In the genomic region with DNA sequence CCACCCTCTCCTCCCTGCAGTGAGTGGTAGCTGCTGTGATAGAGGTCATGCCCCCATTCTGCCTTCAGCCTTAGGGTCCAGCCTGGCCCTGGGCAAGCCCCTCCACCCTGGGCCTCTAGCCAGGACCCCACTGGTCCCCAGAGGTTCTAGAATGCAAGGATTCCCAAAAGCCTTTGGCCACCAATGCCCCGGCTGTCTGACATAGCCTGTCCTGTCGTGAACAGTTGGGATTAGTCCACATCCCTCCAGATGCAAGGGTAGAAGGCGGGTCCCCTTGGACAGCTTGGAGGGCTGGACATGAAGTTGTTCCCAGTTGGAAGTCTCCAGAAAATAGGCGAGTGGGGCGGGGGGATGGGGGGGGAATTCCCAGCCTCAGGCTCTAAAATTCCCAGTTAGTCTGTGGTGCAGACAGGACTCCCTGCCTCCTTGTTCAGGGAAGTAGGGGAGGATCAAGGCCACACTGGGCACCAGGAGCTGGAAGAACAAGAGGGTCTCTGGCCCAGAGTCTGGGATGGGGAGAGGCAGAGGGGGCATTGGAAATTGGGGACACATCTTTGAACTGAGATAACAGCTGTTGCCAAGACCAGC, we compare ENCODE assay signal across 13 cellular contexts. TPM values are rescaled to one million over a fixed set of nuclear protein-coding genes. Genes with fewer than 3 reads are reported as not detected.
DNase-seq lines count a peak whose midpoint lies in the region; ATAC-seq and TF ChIP-seq lines count a peak whose summit lies in the region.
"Had no signal": no experiment of that assay in that cellular context is flagged by ENCODE, and none has a peak within 500 bp of the region (broad histone marks: within the 10 kb centered on the region; RNA-seq: fewer than 3 reads in every experiment).

No MANE protein-coding gene starts in this region.

- no peaks in the 10 kb centered on the region for H3K9me3 Mint-ChIP-seq in activated naive CD4-positive, alpha-beta T cell treated with anti-CD3 and anti-CD28 coated beads, Interleukin-2, amount 50 U/mL, for 24 hours
- H3K9me3 Mint-ChIP-seq in endothelial cell (ENCODE audit: unreplicated experiment) = no peaks in the 10 kb centered on the region
- no peaks in the 10 kb centered on the region for H3K9me3 Mint-ChIP-seq in stimulated activated memory B cell treated with anti-CD40 and anti-IgM and Interleukin-4, amounts not matched to agents 10 μg/mL and 1 μg/mL and 100 μg/mL, for 72 hours

- H3K4me1 Mint-ChIP-seq in activated naive CD4-positive, alpha-beta T cell treated with anti-CD3 and anti-CD28 coated beads, Interleukin-2, amount 50 U/mL, for 24 hours = peaks cover 30% of the 10 kb centered on the region
- H3K4me1 Mint-ChIP-seq in T-helper 17 cell = peaks cover 25% of the 10 kb centered on the region
- peaks cover 29% of the 10 kb centered on the region for H3K4me1 Mint-ChIP-seq in endothelial cell (ENCODE audit: unreplicated experiment)
- peaks cover 49% of the 10 kb centered on the region for H3K4me1 Mint-ChIP-seq in stimulated activated memory B cell treated with anti-CD40 and anti-IgM and Interleukin-4, amounts not matched to agents 10 μg/mL and 1 μg/mL and 100 μg/mL, for 72 hours

- TF ChIP-seq CTCF in endothelial cell (IDR thresholded peaks at IDR 0.05; ENCODE audit: unreplicated experiment) = no peak

- H3K9me3 ChIP-seq in T-helper 17 cell (ENCODE audit: control insufficient read depth, low read length, poor library complexity, severe bottlenecking) = no peaks in the 10 kb centered on the region
- H3K9me3 ChIP-seq: SJCRH30, suprapubic skin had no signal

- ATAC-seq in T-helper 17 cell = no peak
- no peak for ATAC-seq in stimulated activated memory B cell treated with anti-CD40 and anti-IgM and Interleukin-4, amounts not matched to agents 10 μg/mL and 1 μg/mL and 100 μg/mL, for 72 hours
- ATAC-seq: foreskin keratinocyte had no signal

- H3K27me3 Mint-ChIP-seq in activated naive CD4-positive, alpha-beta T cell treated with anti-CD3 and anti-CD28 coated beads, Interleukin-2, amount 50 U/mL, for 24 hours = no peaks in the 10 kb centered on the region
- H3K27me3 Mint-ChIP-seq in T-helper 17 cell (no peaks in the 10 kb centered on the region), endothelial cell (ENCODE audit: unreplicated experiment) (peaks cover 17% of the 10 kb centered on the region)
- no peaks in the 10 kb centered on the region for H3K27me3 Mint-ChIP-seq in stimulated activated memory B cell treated with anti-CD40 and anti-IgM and Interleukin-4, amounts not matched to agents 10 μg/mL and 1 μg/mL and 100 μg/mL, for 72 hours

- peak overlapping the region; percentile 76 for H3K4me3 Mint-ChIP-seq in activated naive CD4-positive, alpha-beta T cell treated with anti-CD3 and anti-CD28 coated beads, Interleukin-2, amount 50 U/mL, for 24 hours
- H3K4me3 Mint-ChIP-seq in T-helper 17 cell = peak overlapping the region; percentile 87
- H3K4me3 Mint-ChIP-seq in endothelial cell (ENCODE audit: unreplicated experiment) = peak overlapping the region; percentile 82
- H3K4me3 Mint-ChIP-seq in stimulated activated memory B cell treated with anti-CD40 and anti-IgM and Interleukin-4, amounts not matched to agents 10 μg/mL and 1 μg/mL and 100 μg/mL, for 72 hours = peak overlapping the region; percentile 62

- DNase-seq in activated naive CD4-positive, alpha-beta T cell treated with anti-CD3 and anti-CD28 coated beads, Interleukin-2, amount 50 U/mL, for 16 hours = no peak
- DNase-seq in T-helper 17 cell = no peak
- DNase-seq in endothelial cell (ENCODE audit: low spot score) = no peak
- DNase-seq in COLO668 (lab: John Stamatoyannopoulos, UW; ENCODE audit: unreplicated experiment) = no peak
- no peak for DNase-seq in anterior cingulate cortex (lab: John Stamatoyannopoulos, UW)
- no peak for DNase-seq in H4 (ENCODE audit: low spot score)
- DNase-seq: DMS79, foreskin keratinocyte, NCI-H1105 treated with DMSO at 0.1 percent for 48 hours had no signal

- no peak overlapping the region for H3K27ac Mint-ChIP-seq in activated naive CD4-positive, alpha-beta T cell treated with anti-CD3 and anti-CD28 coated beads, Interleukin-2, amount 50 U/mL, for 24 hours
- H3K27ac Mint-ChIP-seq in T-helper 17 cell (no peak overlapping the region), endothelial cell (ENCODE audit: unreplicated experiment) (no peak overlapping the region)
- H3K27ac Mint-ChIP-seq in stimulated activated memory B cell treated with anti-CD40 and anti-IgM and Interleukin-4, amounts not matched to agents 10 μg/mL and 1 μg/mL and 100 μg/mL, for 72 hours = peak overlapping the region; percentile 57

- H3K36me3 Mint-ChIP-seq in activated naive CD4-positive, alpha-beta T cell treated with anti-CD3 and anti-CD28 coated beads, Interleukin-2, amount 50 U/mL, for 24 hours = no peaks in the 10 kb centered on the region
- no peaks in the 10 kb centered on the region for H3K36me3 Mint-ChIP-seq in T-helper 17 cell (ENCODE audit: low read depth)
- H3K36me3 Mint-ChIP-seq in endothelial cell (ENCODE audit: low read depth, unreplicated experiment) = no peaks in the 10 kb centered on the region
- no peaks in the 10 kb centered on the region for H3K36me3 Mint-ChIP-seq in stimulated activated memory B cell treated with anti-CD40 and anti-IgM and Interleukin-4, amounts not matched to agents 10 μg/mL and 1 μg/mL and 100 μg/mL, for 72 hours

RNA-seq across cellular contexts. Expression of a gene that starts 5.2 kb away (rescaled TPM):
- total RNA-seq in T-helper 17 cell (10 to 100 TPM; 20.4 to 22.0 TPM), endothelial cell (ENCODE audit: unreplicated experiment) (18.5 TPM)
- total RNA-seq in H4 (2014; rRNA removed; shearing (Covaris generic)) = 1.0 TPM in 1 of 2 replicates, not detected in the other
